ENCODE assay signal across 13 cellular contexts in the genomic region with DNA sequence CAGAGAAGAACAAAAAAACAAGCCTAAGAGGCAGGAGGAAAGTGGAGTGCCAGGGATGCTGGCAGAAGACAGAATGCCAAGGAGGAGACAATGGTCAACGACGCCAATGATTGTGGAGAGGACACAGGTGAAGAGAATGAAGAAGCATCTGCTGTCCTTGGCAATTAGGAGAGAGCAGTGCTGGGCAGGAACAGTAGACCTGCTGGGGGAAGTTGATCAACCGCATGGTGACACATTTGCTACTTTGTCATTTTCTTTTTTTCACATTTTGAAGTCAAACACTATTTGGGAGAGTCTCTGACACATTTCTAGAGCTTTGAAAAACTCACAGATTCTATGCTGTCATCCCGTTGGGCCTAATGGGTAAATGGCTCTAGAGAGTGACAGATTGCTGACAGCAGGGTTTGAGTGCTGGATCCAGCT. TPM values are rescaled to one million over a fixed set of nuclear protein-coding genes. Genes with fewer than 3 reads are reported as not detected.
DNase-seq lines count a peak whose midpoint lies in the region; ATAC-seq, FAIRE-seq and TF ChIP-seq lines count a peak whose summit lies in the region.
"Had no signal": no experiment of that assay in that cellular context is flagged by ENCODE, and none has a peak within 500 bp of the region (broad histone marks: within the 10 kb centered on the region; RNA-seq: fewer than 3 reads in every experiment).

No MANE protein-coding gene starts in this region.

- H3K4me3 ChIP-seq in CD8-positive, alpha-beta T cell (ENCODE audit: low read depth, low read length), result no peak overlapping the region
- H3K4me3 ChIP-seq in kidney (ENCODE audit: low read length in 2 of 2) (no peak overlapping the region), breast epithelium (no peak overlapping the region)

- peaks cover 26% of the 10 kb centered on the region for H3K4me1 ChIP-seq in CD8-positive, alpha-beta T cell (ENCODE audit: insufficient read depth, low read length)
- H3K4me1 ChIP-seq in kidney (ENCODE audit: control insufficient read depth in 1 of 2, insufficient read depth in 1 of 2, low read depth in 1 of 2, low read length in 2 of 2) (no peaks in the 10 kb centered on the region), breast epithelium (no peaks in the 10 kb centered on the region)
- H3K4me1 ChIP-seq: BE2C had no signal

- H3K9me3 ChIP-seq in CD8-positive, alpha-beta T cell (ENCODE audit: low read length), result no peaks in the 10 kb centered on the region
- no peaks in the 10 kb centered on the region for H3K9me3 ChIP-seq in kidney (ENCODE audit: control insufficient read depth in 1 of 2, low read length in 2 of 2)
- no peaks in the 10 kb centered on the region for H3K9me3 ChIP-seq in breast epithelium
- H3K9me3 ChIP-seq: BE2C, SK-N-SH had no signal

- H3K27me3 ChIP-seq in CD8-positive, alpha-beta T cell (ENCODE audit: insufficient read depth, low read length), result no peaks in the 10 kb centered on the region
- peaks cover 0 to 2% of the 10 kb centered on the region in 2 donors for H3K27me3 ChIP-seq in breast epithelium
- H3K27me3 ChIP-seq: BE2C had no signal

- POLR2A ChIA-PET in CD8-positive, alpha-beta T cell (lab: Charles Lee), result no interaction called here

- CTCF ChIA-PET in CD8-positive, alpha-beta T cell (lab: Charles Lee), result interaction anchor here (1.0 to 1.3 kb wide), 3 partner anchors 10 to 129 kb away, joined by 3 to 5 read pairs (median 4); no protein-coding TSS in a partner anchor

- H3K36me3 ChIP-seq in CD8-positive, alpha-beta T cell (ENCODE audit: insufficient read depth, low read length), result no peaks in the 10 kb centered on the region
- H3K36me3 ChIP-seq in kidney (ENCODE audit: control insufficient read depth in 1 of 2, insufficient read depth in 2 of 2, low read length in 2 of 2), result no peaks in the 10 kb centered on the region
- H3K36me3 ChIP-seq in breast epithelium, result no peaks in the 10 kb centered on the region
- H3K36me3 ChIP-seq: BE2C had no signal

- H3K27me3 Mint-ChIP-seq in CD8-positive, alpha-beta T cell (ENCODE audit: low read depth), result no peaks in the 10 kb centered on the region

- FAIRE-seq in kidney (lab: Jason Lieb, UNC), result no peak
- FAIRE-seq: G401.6 had no signal

- no peaks in the 10 kb centered on the region for H3K9me3 Mint-ChIP-seq in CD8-positive, alpha-beta T cell
- H3K9me3 Mint-ChIP-seq in activated naive CD4-positive, alpha-beta T cell treated with anti-CD3 and anti-CD28 coated beads, Interleukin-2, amount 50 U/mL, for 72 hours, result no peaks in the 10 kb centered on the region

- no peak overlapping the region for H3K27ac ChIP-seq in CD8-positive, alpha-beta T cell (ENCODE audit: low read depth, low read length)
- H3K27ac ChIP-seq in kidney (ENCODE audit: low read depth in 2 of 2, low read length in 2 of 2) (no peak overlapping the region), breast epithelium (no peak overlapping the region)

- intact Hi-C loops in CD8-positive, alpha-beta T cell (cut with DNase I, micrococcal nuclease), result no loop called here
- intact Hi-C loops in kidney (cut with DNase I) (no loop called here), breast epithelium (cut with DNase I; ENCODE audit: low total_unique reads) (no loop called here)

- H3K27ac Mint-ChIP-seq in CD8-positive, alpha-beta T cell, result no peak overlapping the region
- H3K27ac Mint-ChIP-seq in activated naive CD4-positive, alpha-beta T cell treated with anti-CD3 and anti-CD28 coated beads, Interleukin-2, amount 50 U/mL, for 72 hours, result no peak overlapping the region

- no peak overlapping the region for H3K9ac ChIP-seq in kidney (ENCODE audit: low read length in 2 of 2)
- H3K9ac ChIP-seq: SK-N-SH had no signal

- no peak for TF ChIP-seq CTCF in CD8-positive, alpha-beta T cell (IDR thresholded peaks at IDR 0.05)
- TF ChIP-seq CTCF in kidney (IDR thresholded peaks at IDR 0.05; ENCODE audit: borderline replicate concordance, extremely low read depth, insufficient read depth) (no peak), breast epithelium (IDR thresholded peaks at IDR 0.05) (no peak)

- H3K4me1 Mint-ChIP-seq in CD8-positive, alpha-beta T cell (ENCODE audit: low read depth), result peaks cover 36% of the 10 kb centered on the region

- no peaks in the 10 kb centered on the region for H3K36me3 Mint-ChIP-seq in CD8-positive, alpha-beta T cell
- H3K36me3 Mint-ChIP-seq in activated naive CD4-positive, alpha-beta T cell treated with anti-CD3 and anti-CD28 coated beads, Interleukin-2, amount 50 U/mL, for 72 hours, result no peaks in the 10 kb centered on the region

- ATAC-seq in CD8-positive, alpha-beta T cell, result peak; percentile 30
- ATAC-seq in GM18868 (IDR thresholded peaks at IDR 0.05; ENCODE audit: unreplicated experiment), result peak; percentile 62
- peak; percentile 49 for ATAC-seq in HG03045 (IDR thresholded peaks at IDR 0.05; ENCODE audit: unreplicated experiment)
- peak; percentile 77 to 85 for ATAC-seq in activated naive CD4-positive, alpha-beta T cell treated with anti-CD3 and anti-CD28 coated beads, Interleukin-2, amount 50 U/mL, for 72 hours

- no peak for TF ChIP-seq POLR2A in breast epithelium (IDR thresholded peaks at IDR 0.05)

- H3K4me3 Mint-ChIP-seq in CD8-positive, alpha-beta T cell, result no peak overlapping the region

- DNase-seq in CD8-positive, alpha-beta T cell, result no peak
- peak in 1 of 2 donors; percentile 11 for DNase-seq in activated naive CD4-positive, alpha-beta T cell treated with anti-CD3 and anti-CD28 coated beads, Interleukin-2, amount 50 U/mL, for 72 hours (ENCODE audit: low spot score in 2 of 2)
- no peak for DNase-seq in AG20443 (ENCODE audit: low spot score)
- no peak for DNase-seq in GM19238 (ENCODE audit: insufficient read length, low spot score)
- no peak for DNase-seq in kidney
- DNase-seq in breast epithelium (ENCODE audit: low spot score in 2 of 2), result no peak
- DNase-seq: BE2C, foreskin melanocyte, SK-N-SH had no signal

RNA-seq across cellular contexts. Expression of a gene that starts 1.1 kb away (rescaled TPM):
- total RNA-seq in CD8-positive, alpha-beta T cell, result under 1 TPM; 0.46 to 0.56 TPM
- 1 to 10 TPM in 1 of 2 donors, under 1 TPM in 1; 0.23 to 4.3 TPM for total RNA-seq in activated naive CD4-positive, alpha-beta T cell treated with anti-CD3 and anti-CD28 coated beads, Interleukin-2, amount 50 U/mL, for 72 hours
- 2.3 TPM for total RNA-seq in kidney
- 0.17 TPM for polyA plus RNA-seq in kidney (ENCODE audit: insufficient read depth, low read depth, low replicate concordance)
- 1 to 10 TPM in 2 of 3 donors, under 1 TPM in 1; under 0.01 to 2.9 (median 2.5) TPM for total RNA-seq in breast epithelium
- total RNA-seq: dermis microvascular lymphatic vessel endothelial cell had no signal

Comparison
In these comparisons a context has a peak if more than half of its experiments do, and no peak if none do; other contexts are left out.
1. ATAC-seq: peak in every context shown above with its lines; median percentile 81 in activated naive CD4-positive, alpha-beta T cell treated with anti-CD3 and anti-CD28 coated beads, Interleukin-2, amount 50 U/mL, for 72 hours; 62 in GM18868; 49 in HG03045; 30 in CD8-positive, alpha-beta T cell.